Comparison of ENCODE assay signal across 1 cellular context in the genomic region with DNA sequence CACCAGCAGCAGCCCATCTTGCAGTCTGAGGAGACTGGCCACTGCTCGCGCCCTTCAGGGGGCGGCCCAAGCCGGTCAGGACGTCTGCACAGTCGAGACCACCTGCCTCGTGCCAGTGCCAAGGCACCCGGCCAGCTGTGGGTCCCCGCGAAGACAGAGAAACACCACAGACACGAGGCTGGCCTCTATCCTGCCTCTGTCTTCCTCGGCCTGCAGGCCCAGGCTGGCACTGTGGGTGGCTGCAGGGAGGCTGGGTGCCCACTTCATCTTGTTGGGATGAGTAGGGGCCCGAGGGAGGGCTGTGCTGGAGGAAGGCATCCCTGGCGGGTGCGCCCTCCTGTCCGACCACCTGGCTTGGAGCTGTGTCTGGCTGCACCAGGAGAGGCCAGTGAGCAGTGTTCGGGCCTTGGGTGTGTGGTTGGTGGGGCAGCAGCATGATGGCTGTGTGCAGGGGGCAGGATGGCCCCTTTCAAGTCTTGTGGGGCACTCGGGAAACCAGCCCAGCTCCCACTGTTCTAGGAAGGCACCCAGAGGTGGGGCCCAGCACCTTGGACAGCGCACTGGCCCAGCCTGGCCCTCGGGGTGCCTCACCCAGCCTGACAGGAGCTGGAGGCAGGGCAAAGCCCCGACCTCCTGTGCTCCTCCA.
A peak's percentile ranks its signal among the peaks of the same experiment; 100 is the strongest.
TF ChIP-seq lines count a peak whose summit lies in the region.

No MANE protein-coding gene starts in this region.

TF ChIP-seq in HepG2, 621 proteins besides CTCF, POLR2A, EP300 and RAD21 (continued from another document and continues in another):
- TF ChIP-seq ZBTB43 (CRISPR knock-in tag; conservative IDR thresholded peaks at IDR 0.05) (0 out of 2 replicates have a peak, but pooled peaks have one; percentile 56), SP5 (CRISPR knock-in tag; IDR thresholded peaks at IDR 0.05; ENCODE audit: borderline replicate concordance, low read depth) (no peak), KLF16 (CRISPR knock-in tag; IDR thresholded peaks at IDR 0.05) (0 out of 4 replicates have a peak, but pooled peaks of 1 of the 2 experiments have one; percentile 40), ZNF343 (CRISPR knock-in tag; IDR thresholded peaks at IDR 0.05) (peak; percentile 49; the same call in 1 of the 2 replicates), ZNF687 (CRISPR knock-in tag; IDR thresholded peaks at IDR 0.05) (peak; percentile 43), ZNF446 (CRISPR knock-in tag; IDR thresholded peaks at IDR 0.05) (0 out of 2 replicates have a peak, but pooled peaks have one; percentile 53), ZNF280D (CRISPR knock-in tag; IDR thresholded peaks at IDR 0.05) (no peak), TFE3 (CRISPR knock-in tag; IDR thresholded peaks at IDR 0.05) (0 out of 2 replicates have a peak, but pooled peaks have one; percentile 47), ZNF776 (CRISPR knock-in tag; IDR thresholded peaks at IDR 0.05) (0 out of 2 replicates have a peak, but pooled peaks have one; percentile 25), ZNF768 (CRISPR knock-in tag; IDR thresholded peaks at IDR 0.05) (peak; percentile 57; the same call in 1 of the 2 replicates), TCF7L2 (IDR thresholded peaks at IDR 0.05; ENCODE audit: low read depth, low read length) (no peak), ZBTB42 (CRISPR knock-in tag; IDR thresholded peaks at IDR 0.05) (no peak), ZNF335 (CRISPR knock-in tag; IDR thresholded peaks at IDR 0.05) (peak; percentile 80; the same call in 1 of the 2 replicates), GATAD1 (CRISPR knock-in tag; IDR thresholded peaks at IDR 0.05) (peak; percentile 54; the same call in 1 of the 2 replicates), NRL (CRISPR knock-in tag; IDR thresholded peaks at IDR 0.05; ENCODE audit: borderline replicate concordance) (0 out of 2 replicates have a peak, but pooled peaks have one; percentile 31)
- TF ChIP-seq, protein P1, sequence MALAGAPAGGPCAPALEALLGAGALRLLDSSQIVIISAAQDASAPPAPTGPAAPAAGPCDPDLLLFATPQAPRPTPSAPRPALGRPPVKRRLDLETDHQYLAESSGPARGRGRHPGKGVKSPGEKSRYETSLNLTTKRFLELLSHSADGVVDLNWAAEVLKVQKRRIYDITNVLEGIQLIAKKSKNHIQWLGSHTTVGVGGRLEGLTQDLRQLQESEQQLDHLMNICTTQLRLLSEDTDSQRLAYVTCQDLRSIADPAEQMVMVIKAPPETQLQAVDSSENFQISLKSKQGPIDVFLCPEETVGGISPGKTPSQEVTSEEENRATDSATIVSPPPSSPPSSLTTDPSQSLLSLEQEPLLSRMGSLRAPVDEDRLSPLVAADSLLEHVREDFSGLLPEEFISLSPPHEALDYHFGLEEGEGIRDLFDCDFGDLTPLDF (CRISPR knock-in tag; IDR thresholded peaks at IDR 0.05), result no peak
- TF ChIP-seq, protein P2, sequence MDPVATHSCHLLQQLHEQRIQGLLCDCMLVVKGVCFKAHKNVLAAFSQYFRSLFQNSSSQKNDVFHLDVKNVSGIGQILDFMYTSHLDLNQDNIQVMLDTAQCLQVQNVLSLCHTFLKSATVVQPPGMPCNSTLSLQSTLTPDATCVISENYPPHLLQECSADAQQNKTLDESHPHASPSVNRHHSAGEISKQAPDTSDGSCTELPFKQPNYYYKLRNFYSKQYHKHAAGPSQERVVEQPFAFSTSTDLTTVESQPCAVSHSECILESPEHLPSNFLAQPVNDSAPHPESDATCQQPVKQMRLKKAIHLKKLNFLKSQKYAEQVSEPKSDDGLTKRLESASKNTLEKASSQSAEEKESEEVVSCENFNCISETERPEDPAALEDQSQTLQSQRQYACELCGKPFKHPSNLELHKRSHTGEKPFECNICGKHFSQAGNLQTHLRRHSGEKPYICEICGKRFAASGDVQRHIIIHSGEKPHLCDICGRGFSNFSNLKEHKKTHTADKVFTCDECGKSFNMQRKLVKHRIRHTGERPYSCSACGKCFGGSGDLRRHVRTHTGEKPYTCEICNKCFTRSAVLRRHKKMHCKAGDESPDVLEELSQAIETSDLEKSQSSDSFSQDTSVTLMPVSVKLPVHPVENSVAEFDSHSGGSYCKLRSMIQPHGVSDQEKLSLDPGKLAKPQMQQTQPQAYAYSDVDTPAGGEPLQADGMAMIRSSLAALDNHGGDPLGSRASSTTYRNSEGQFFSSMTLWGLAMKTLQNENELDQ (CRISPR knock-in tag; IDR thresholded peaks at IDR 0.05; ENCODE audit: borderline replicate concordance), result peak; percentile 76; the same call in 1 of the 2 replicates
- TF ChIP-seq, protein P3, sequence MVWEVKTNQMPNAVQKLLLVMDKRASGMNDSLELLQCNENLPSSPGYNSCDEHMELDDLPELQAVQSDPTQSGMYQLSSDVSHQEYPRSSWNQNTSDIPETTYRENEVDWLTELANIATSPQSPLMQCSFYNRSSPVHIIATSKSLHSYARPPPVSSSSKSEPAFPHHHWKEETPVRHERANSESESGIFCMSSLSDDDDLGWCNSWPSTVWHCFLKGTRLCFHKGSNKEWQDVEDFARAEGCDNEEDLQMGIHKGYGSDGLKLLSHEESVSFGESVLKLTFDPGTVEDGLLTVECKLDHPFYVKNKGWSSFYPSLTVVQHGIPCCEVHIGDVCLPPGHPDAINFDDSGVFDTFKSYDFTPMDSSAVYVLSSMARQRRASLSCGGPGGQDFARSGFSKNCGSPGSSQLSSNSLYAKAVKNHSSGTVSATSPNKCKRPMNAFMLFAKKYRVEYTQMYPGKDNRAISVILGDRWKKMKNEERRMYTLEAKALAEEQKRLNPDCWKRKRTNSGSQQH (CRISPR knock-in tag; IDR thresholded peaks at IDR 0.05; ENCODE audit: low read depth), result peak; percentile 94
- TF ChIP-seq, protein P4, sequence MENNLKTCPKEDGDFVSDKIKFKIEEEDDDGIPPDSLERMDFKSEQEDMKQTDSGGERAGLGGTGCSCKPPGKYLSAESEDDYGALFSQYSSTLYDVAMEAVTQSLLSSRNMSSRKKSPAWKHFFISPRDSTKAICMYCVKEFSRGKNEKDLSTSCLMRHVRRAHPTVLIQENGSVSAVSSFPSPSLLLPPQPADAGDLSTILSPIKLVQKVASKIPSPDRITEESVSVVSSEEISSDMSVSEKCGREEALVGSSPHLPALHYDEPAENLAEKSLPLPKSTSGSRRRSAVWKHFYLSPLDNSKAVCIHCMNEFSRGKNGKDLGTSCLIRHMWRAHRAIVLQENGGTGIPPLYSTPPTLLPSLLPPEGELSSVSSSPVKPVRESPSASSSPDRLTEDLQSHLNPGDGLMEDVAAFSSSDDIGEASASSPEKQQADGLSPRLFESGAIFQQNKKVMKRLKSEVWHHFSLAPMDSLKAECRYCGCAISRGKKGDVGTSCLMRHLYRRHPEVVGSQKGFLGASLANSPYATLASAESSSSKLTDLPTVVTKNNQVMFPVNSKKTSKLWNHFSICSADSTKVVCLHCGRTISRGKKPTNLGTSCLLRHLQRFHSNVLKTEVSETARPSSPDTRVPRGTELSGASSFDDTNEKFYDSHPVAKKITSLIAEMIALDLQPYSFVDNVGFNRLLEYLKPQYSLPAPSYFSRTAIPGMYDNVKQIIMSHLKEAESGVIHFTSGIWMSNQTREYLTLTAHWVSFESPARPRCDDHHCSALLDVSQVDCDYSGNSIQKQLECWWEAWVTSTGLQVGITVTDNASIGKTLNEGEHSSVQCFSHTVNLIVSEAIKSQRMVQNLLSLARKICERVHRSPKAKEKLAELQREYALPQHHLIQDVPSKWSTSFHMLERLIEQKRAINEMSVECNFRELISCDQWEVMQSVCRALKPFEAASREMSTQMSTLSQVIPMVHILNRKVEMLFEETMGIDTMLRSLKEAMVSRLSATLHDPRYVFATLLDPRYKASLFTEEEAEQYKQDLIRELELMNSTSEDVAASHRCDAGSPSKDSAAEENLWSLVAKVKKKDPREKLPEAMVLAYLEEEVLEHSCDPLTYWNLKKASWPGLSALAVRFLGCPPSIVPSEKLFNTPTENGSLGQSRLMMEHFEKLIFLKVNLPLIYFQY (CRISPR knock-in tag; IDR thresholded peaks at IDR 0.05; ENCODE audit: borderline replicate concordance), result peak; percentile 71; the same call in 1 of the 2 replicates
- TF ChIP-seq, protein P5, sequence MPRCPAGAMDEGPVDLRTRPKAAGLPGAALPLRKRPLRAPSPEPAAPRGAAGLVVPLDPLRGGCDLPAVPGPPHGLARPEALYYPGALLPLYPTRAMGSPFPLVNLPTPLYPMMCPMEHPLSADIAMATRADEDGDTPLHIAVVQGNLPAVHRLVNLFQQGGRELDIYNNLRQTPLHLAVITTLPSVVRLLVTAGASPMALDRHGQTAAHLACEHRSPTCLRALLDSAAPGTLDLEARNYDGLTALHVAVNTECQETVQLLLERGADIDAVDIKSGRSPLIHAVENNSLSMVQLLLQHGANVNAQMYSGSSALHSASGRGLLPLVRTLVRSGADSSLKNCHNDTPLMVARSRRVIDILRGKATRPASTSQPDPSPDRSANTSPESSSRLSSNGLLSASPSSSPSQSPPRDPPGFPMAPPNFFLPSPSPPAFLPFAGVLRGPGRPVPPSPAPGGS (CRISPR knock-in tag; IDR thresholded peaks at IDR 0.05), result peak; percentile 29; the same call in 1 of the 2 replicates
- TF ChIP-seq, protein P6, sequence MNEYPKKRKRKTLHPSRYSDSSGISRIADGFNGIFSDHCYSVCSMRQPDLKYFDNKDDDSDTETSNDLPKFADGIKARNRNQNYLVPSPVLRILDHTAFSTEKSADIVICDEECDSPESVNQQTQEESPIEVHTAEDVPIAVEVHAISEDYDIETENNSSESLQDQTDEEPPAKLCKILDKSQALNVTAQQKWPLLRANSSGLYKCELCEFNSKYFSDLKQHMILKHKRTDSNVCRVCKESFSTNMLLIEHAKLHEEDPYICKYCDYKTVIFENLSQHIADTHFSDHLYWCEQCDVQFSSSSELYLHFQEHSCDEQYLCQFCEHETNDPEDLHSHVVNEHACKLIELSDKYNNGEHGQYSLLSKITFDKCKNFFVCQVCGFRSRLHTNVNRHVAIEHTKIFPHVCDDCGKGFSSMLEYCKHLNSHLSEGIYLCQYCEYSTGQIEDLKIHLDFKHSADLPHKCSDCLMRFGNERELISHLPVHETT (CRISPR knock-in tag; conservative IDR thresholded peaks at IDR 0.05), result 0 out of 2 replicates have a peak, but pooled peaks have one; percentile 50
